28 cellular contexts compared by ENCODE assay signal in genomic region chrX:12936947-12937346, GRCh38.
"Had no signal": no experiment of that assay in that cellular context is flagged by ENCODE, and none has a peak within 500 bp of the region (broad histone marks: within the 10 kb centered on the region; RNA-seq: fewer than 3 reads in every experiment).

No MANE protein-coding gene starts in this region.

- H3K36me3 ChIP-seq: ascending aorta, MG63 had no signal

- H3K4me1 ChIP-seq: ascending aorta had no signal

- H3K4me2 ChIP-seq: KMS-11 had no signal

- ATAC-seq: activated naive CD4-positive, alpha-beta T cell treated with anti-CD3 and anti-CD28 coated beads, Interleukin-2, amount 50 U/mL, for 72 hours; activated naive CD8-positive, alpha-beta T cell treated with anti-CD3 and anti-CD28 coated beads, Interleukin-2, amount 50 U/mL, for 24 hours; activated T-cell treated with anti-CD3 and anti-CD28 coated beads, Interleukin-2, amount 50 U/mL, for 4 hours; Right ventricle myocardium inferior; T-cell had no signal

- H3K4me3 ChIP-seq: ascending aorta, MG63, SK-N-MC had no signal

- H3K27me3 ChIP-seq: ascending aorta, MG63 had no signal

- DNase-seq: activated B cell treated with CpG ODN at 0.5 μM for 24 hours; activated CD4-positive, alpha-beta memory T cell treated with anti-CD3 and anti-CD28 coated beads for 36 hours; activated CD4-positive, alpha-beta T cell treated with anti-CD3 and anti-CD28 coated beads, Interleukin-2, amount 10 ng/mL, durations not matched to agents 7 days and 5 days; activated CD8-positive, alpha-beta memory T cell treated with anti-CD3 and anti-CD28 coated beads for 24 hours; activated effector memory CD4-positive, alpha-beta T cell treated with anti-CD3 and anti-CD28 coated beads, Interleukin-2, amount 50 U/mL, for 16 hours; activated naive CD4-positive, alpha-beta T cell treated with Interleukin-2 at 50 U/mL for 16 hours; activated naive CD8-positive, alpha-beta T cell treated with anti-CD3 and anti-CD28 coated beads, Interleukin-2, amount 50 U/mL, for 24 hours; activated T-cell treated with anti-CD3 and anti-CD28 coated beads, Interleukin-2, amount 50 U/mL, for 4 hours; amniotic stem cell; MG63; MV-4-11; NCI-H1105; NCI-H1436; NCI-H1694 treated with DMSO at 0.1 percent for 48 hours; NCI-H2029 treated with DMSO at 0.1 percent for 48 hours; NCI-H2171; NCI-H345; NCI-H510A; NCI-H526 treated with DMSO at 0.1 percent for 48 hours; RPMI8226; T-cell; T-helper 2 cell; T1000 had no signal

- H3K27ac ChIP-seq: ascending aorta, KMS-11, SK-N-MC had no signal

- H3K9ac ChIP-seq: KMS-11 had no signal
